8 cellular contexts compared by ENCODE assay signal in the genomic region with DNA sequence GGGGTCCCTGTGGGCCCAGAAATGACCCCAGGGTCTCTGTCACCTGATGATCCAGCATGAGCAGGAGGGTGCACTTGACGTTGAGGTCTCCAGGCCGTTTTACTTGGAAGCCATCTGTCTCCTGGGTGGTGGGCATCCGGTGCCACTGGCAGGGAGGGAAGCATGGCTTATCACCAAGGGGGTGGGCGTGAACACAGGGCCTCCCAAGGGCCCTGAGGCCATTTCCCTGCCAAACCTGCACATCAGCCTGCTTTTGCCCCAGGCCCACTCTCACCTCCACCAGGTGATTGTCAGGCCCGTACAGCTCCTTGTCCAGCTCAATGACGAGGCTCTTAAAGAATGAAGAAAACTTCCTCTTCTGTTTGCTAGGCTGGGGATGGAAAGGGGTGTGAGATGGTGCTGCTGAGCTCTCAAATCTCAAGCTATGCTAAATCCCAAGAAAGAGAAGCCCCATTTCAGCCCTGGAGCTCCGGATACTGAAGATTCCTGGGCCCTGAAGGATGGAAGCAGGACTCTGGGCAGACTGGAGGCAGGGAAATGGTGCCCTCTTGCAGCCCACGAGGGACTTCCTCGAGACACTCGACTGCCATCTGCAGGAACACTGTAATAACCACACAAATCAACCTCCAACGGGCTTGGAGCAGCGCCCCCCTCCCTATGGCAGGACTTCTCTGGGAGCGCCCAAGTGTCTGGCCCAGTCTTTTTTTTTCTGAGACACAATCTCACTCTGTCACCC. TPM values are rescaled to one million over a fixed set of nuclear protein-coding genes. Genes with fewer than 3 reads are reported as not detected.
A peak's percentile ranks its signal among the peaks of the same experiment; 100 is the strongest.
DNase-seq lines count a peak whose midpoint lies in the region; ATAC-seq and TF ChIP-seq lines count a peak whose summit lies in the region.

No MANE protein-coding gene starts in this region.

- no peaks in the 10 kb centered on the region for H3K27me3 Mint-ChIP-seq in mesothelial cell of epicardium (ENCODE audit: low read depth)

- no peaks in the 10 kb centered on the region for H3K27me3 ChIP-seq in tibial nerve

- peak overlapping the region; percentile 21 for H3K27ac Mint-ChIP-seq in mesothelial cell of epicardium

- no peaks in the 10 kb centered on the region for H3K9me3 Mint-ChIP-seq in mesothelial cell of epicardium

- peaks cover 8 to 54% (median 23%) of the 10 kb centered on the region in 4 donors for H3K4me1 ChIP-seq in tibial nerve

- H3K27ac ChIP-seq in tibial nerve = peak overlapping the region in 2 of 4 donors; percentile 8 to 50

- peak; percentile 30 for TF ChIP-seq CTCF in mesothelial cell of epicardium (IDR thresholded peaks at IDR 0.05; ENCODE audit: unreplicated experiment)
- TF ChIP-seq CTCF in tibial nerve (IDR thresholded peaks at IDR 0.05) = peak in 4 of 5 experiments; percentile 14 to 47 (median 24)

- TF ChIP-seq POLR2A in tibial nerve (IDR thresholded peaks at IDR 0.05) = no peak

- H3K4me3 Mint-ChIP-seq in mesothelial cell of epicardium = no peak overlapping the region

- H3K36me3 ChIP-seq in tibial nerve = peaks cover 3 to 78% (median 48%) of the 10 kb centered on the region in 3 donors

- peaks cover 23% of the 10 kb centered on the region for H3K36me3 Mint-ChIP-seq in mesothelial cell of epicardium

- peak; percentile 43 for ATAC-seq in HG02885 (IDR thresholded peaks at IDR 0.05; ENCODE audit: poor library complexity, unreplicated experiment)

- DNase-seq in NCI-H748 (lab: John Stamatoyannopoulos, UW; ENCODE audit: unreplicated experiment) (peak; percentile 43), NCI-H748 treated with DMSO at 0.1 percent for 48 hours (lab: John Stamatoyannopoulos, UW) (no peak), NCI-H446 treated with DMSO at 0.1 percent for 48 hours (lab: John Stamatoyannopoulos, UW) (peak; percentile 32), dermis microvascular lymphatic vessel endothelial cell (ENCODE audit: low read depth in 2 of 2) (peak; percentile 65 to 84), mesothelial cell of epicardium (ENCODE audit: low spot score in 2 of 2, unreplicated experiment in 2 of 2) (no peak), tibial nerve (ENCODE audit: low spot score in 2 of 2) (peak in 1 of 2 donors; percentile 33)
- peak; percentile 61 to 62 for DNase-seq in activated CD4-positive, alpha-beta T cell treated with anti-CD3 and anti-CD28 coated beads for 4 hours

- H3K9me3 ChIP-seq in tibial nerve = no peaks in the 10 kb centered on the region

- 34 to 40% methylated on average over 13 of the region's 13 CpGs for WGBS in tibial nerve, 2 donors

- no peak for TF ChIP-seq EP300 in tibial nerve (IDR thresholded peaks at IDR 0.05)

- no peak overlapping the region for H3K4me3 ChIP-seq in tibial nerve

- H3K4me1 Mint-ChIP-seq in mesothelial cell of epicardium = peaks cover 16% of the 10 kb centered on the region

RNA-seq across cellular contexts. Expression of a gene that starts 7.1 kb away (rescaled TPM):
- total RNA-seq in dermis microvascular lymphatic vessel endothelial cell (53.1 and 72.6 TPM in 2 replicates), mesothelial cell of epicardium (44.0 to 48.6 TPM (median 48.1 TPM) in 3 replicates), tibial nerve (10 to 100 TPM; 32.8 to 69.3 (median 43.2) TPM)

RNA-seq across cellular contexts. Expression of a gene that starts 7.4 kb away (rescaled TPM):
- total RNA-seq in dermis microvascular lymphatic vessel endothelial cell (66.0 and 84.6 TPM in 2 replicates), mesothelial cell of epicardium (76.5 to 82.4 TPM (median 82.0 TPM) in 3 replicates), tibial nerve (100 to 1,000 TPM in 2 of 4 donors, 10 to 100 TPM in 2; 62.1 to 116 (median 103) TPM)

RNA-seq across cellular contexts. Expression of a gene that starts 7.9 kb away (rescaled TPM):
- total RNA-seq in dermis microvascular lymphatic vessel endothelial cell = 59.7 and 62.8 TPM in 2 replicates
- total RNA-seq in mesothelial cell of epicardium = 70.1 to 72.3 TPM (median 72.2 TPM) in 3 replicates
- 100 to 1,000 TPM; 241 to 402 (median 302) TPM for total RNA-seq in tibial nerve

RNA-seq across cellular contexts. Expression of a gene that starts 38.9 kb away (rescaled TPM):
- total RNA-seq in dermis microvascular lymphatic vessel endothelial cell (not detected in 2 replicates), mesothelial cell of epicardium (0.43 to 0.66 TPM in 2 of 3 replicates, not detected in the other), tibial nerve (not detected)

RNA-seq across cellular contexts. Expression of a gene that starts 47.1 kb away (rescaled TPM):
- total RNA-seq in dermis microvascular lymphatic vessel endothelial cell = not detected in 2 replicates
- total RNA-seq in mesothelial cell of epicardium = not detected in 3 replicates
- not detected for total RNA-seq in tibial nerve

Comparison
In these comparisons a context has a peak if more than half of its experiments do, and no peak if none do; other contexts are left out.
1. DNase-seq: peak in NCI-H748 (single experiment), NCI-H446 treated with DMSO at 0.1 percent for 48 hours (single experiment), activated CD4-positive, alpha-beta T cell treated with anti-CD3 and anti-CD28 coated beads for 4 hours (2 of 2) and dermis microvascular lymphatic vessel endothelial cell (2 of 2); none in NCI-H748 treated with DMSO at 0.1 percent for 48 hours (single experiment) and mesothelial cell of epicardium (0 of 2).